ENCODE assay signal across 8 cellular contexts in the genomic region with DNA sequence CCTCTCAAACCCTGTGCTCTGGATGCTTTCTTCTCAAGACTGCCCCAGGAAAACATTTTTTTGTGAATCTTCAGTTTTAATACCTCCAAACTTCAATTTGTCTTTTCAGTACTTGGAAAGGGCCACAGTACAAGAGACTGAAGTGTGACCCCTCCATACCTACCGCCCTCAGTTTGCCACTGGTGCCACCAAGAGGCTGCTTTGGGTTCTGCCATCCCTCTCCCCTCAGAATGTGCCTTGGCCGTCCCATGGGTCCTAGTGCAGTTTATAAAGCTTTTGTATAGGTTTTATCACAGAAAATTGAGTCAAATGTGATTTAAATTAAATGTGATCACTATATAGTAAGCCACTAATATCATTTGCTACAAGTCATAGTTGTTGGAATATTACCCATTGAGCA.
DNase-seq lines count a peak whose midpoint lies in the region; ATAC-seq and TF ChIP-seq lines count a peak whose summit lies in the region.

No MANE protein-coding gene starts in this region.

- no peaks in the 10 kb centered on the region for H3K27me3 Mint-ChIP-seq in memory B cell

- H3K36me3 ChIP-seq in WERI-Rb-1: peaks cover 95% of the 10 kb centered on the region

- peaks cover 21% of the 10 kb centered on the region for H3K36me3 Mint-ChIP-seq in memory B cell

- peak; percentile 54 for DNase-seq in EH (ENCODE audit: low read depth)
- peak; percentile 63 for DNase-seq in HuH-7 (ENCODE audit: low spot score)
- DNase-seq in WERI-Rb-1: peak; percentile 64
- DNase-seq in ecto neural progenitor cell (ENCODE audit: low spot score): peak; percentile 57
- DNase-seq in memory B cell (ENCODE audit: low spot score in 2 of 2): peak in 1 of 2 donors; percentile 11
- DNase-seq in substantia nigra (lab: John Stamatoyannopoulos, UW): peak in 43 of 49 donors; percentile 3 to 78 (median 50)
- no peak for DNase-seq in mesenteric fat pad (ENCODE audit: low spot score)

- H3K4me1 Mint-ChIP-seq in memory B cell: no peaks in the 10 kb centered on the region

- H3K27ac Mint-ChIP-seq in memory B cell: no peak overlapping the region

- TF ChIP-seq CTCF in WERI-Rb-1 (IDR thresholded peaks at IDR 0.05; ENCODE audit: low read depth, low read length): peak; percentile 78

- H3K27me3 ChIP-seq in WERI-Rb-1 (ENCODE audit: insufficient read depth, low read depth, severe bottlenecking): no peaks in the 10 kb centered on the region

- H3K9me3 ChIP-seq in WERI-Rb-1 (ENCODE audit: severe bottlenecking): no peaks in the 10 kb centered on the region

- H3K9me3 Mint-ChIP-seq in memory B cell: no peaks in the 10 kb centered on the region

- no peak overlapping the region for H3K4me3 Mint-ChIP-seq in memory B cell

- no peak overlapping the region for H3K4me3 ChIP-seq in WERI-Rb-1 (ENCODE audit: low read depth, low read length)

- no peak overlapping the region for H3K27ac ChIP-seq in WERI-Rb-1
- H3K27ac ChIP-seq in substantia nigra (ENCODE audit: low read depth, low read length, poor library complexity, severe bottlenecking): peak overlapping the region; percentile 72

- ATAC-seq in memory B cell (ENCODE audit: low read depth): peak; percentile 53
- no peak for ATAC-seq in HG02970 (IDR thresholded peaks at IDR 0.05; ENCODE audit: low FRiP score, unreplicated experiment)
